ENCODE assay signal across 1 cellular context in genomic region chr21:41192552-41192951, GRCh38. TPM values are rescaled to one million over a fixed set of nuclear protein-coding genes. Genes with fewer than 3 reads are reported as not detected.
"Had no signal": no experiment of that assay in that cellular context is flagged by ENCODE, and none has a peak within 500 bp of the region (broad histone marks: within the 10 kb centered on the region; RNA-seq: fewer than 3 reads in every experiment).

No MANE protein-coding gene starts in this region.

RNA-seq across cellular contexts. Expression of gene BACE2, which starts 24.6 kb away (rescaled TPM):
- total RNA-seq: G401 had no signal
